ENCODE assay signal across 20 cellular contexts in genomic region chr1:51724797-51725196, GRCh38.
"Had no signal": no experiment of that assay in that cellular context is flagged by ENCODE, and none has a peak within 500 bp of the region (broad histone marks: within the 10 kb centered on the region; RNA-seq: fewer than 3 reads in every experiment).

No MANE protein-coding gene starts in this region.

- H3K4me3 Mint-ChIP-seq: dendritic cell treated with granulocyte-macrophage colony-stimulating factor and Interleukin-4, amounts not matched to agents 40 ng/mL and 50 ng/mL, for 4 days; effector memory CD8-positive, alpha-beta T cell; endodermal cell; mesothelial cell of epicardium; naive thymus-derived CD8-positive, alpha-beta T cell had no signal

- H3K27ac Mint-ChIP-seq: dendritic cell treated with granulocyte-macrophage colony-stimulating factor and Interleukin-4, amounts not matched to agents 40 ng/mL and 50 ng/mL, for 4 days; effector memory CD8-positive, alpha-beta T cell; endodermal cell; mesothelial cell of epicardium had no signal

- ATAC-seq: effector memory CD8-positive, alpha-beta T cell; foreskin keratinocyte; gastroesophageal sphincter; heart left ventricle; left cardiac atrium; left lung; left ventricle myocardium superior; lower lobe of right lung; mucosa of descending colon; naive thymus-derived CD8-positive, alpha-beta T cell had no signal

- H3K36me3 Mint-ChIP-seq: naive B cell had no signal

- H3K27me3 Mint-ChIP-seq: dendritic cell treated with granulocyte-macrophage colony-stimulating factor and Interleukin-4, amounts not matched to agents 40 ng/mL and 50 ng/mL, for 4 days; effector memory CD8-positive, alpha-beta T cell; naive B cell; naive thymus-derived CD8-positive, alpha-beta T cell had no signal

- H3K9me3 ChIP-seq: colonic mucosa, esophagus muscularis mucosa, gastroesophageal sphincter, heart left ventricle, left lung, lower lobe of right lung, mucosa of descending colon had no signal

- H3K4me3 ChIP-seq: colonic mucosa, esophagus muscularis mucosa, gastroesophageal sphincter, heart left ventricle, hepatocyte, left lung, lower lobe of right lung, mucosa of descending colon had no signal

- H3K27me3 ChIP-seq: colonic mucosa, esophagus muscularis mucosa, foreskin keratinocyte, gastroesophageal sphincter, heart left ventricle, hepatocyte, left lung had no signal

- H3K4me2 ChIP-seq: hepatocyte had no signal

- H2AFZ ChIP-seq: hepatocyte had no signal

- H3K36me3 ChIP-seq: colonic mucosa, esophagus muscularis mucosa, gastroesophageal sphincter, left lung, lower lobe of right lung had no signal

- H3K27ac ChIP-seq: colonic mucosa, esophagus muscularis mucosa, foreskin keratinocyte, gastroesophageal sphincter, heart left ventricle, hepatocyte, left lung, lower lobe of right lung had no signal

- H3K9me3 Mint-ChIP-seq: dendritic cell treated with granulocyte-macrophage colony-stimulating factor and Interleukin-4, amounts not matched to agents 40 ng/mL and 50 ng/mL, for 4 days; effector memory CD8-positive, alpha-beta T cell; endodermal cell; naive B cell; naive thymus-derived CD8-positive, alpha-beta T cell had no signal

- DNase-seq: colonic mucosa; cortex of kidney; effector CD8-positive, alpha-beta T cell; effector memory CD8-positive, alpha-beta T cell; endodermal cell; foreskin keratinocyte; heart left ventricle; left cardiac atrium; left lung; left ventricle myocardium superior; lower lobe of right lung; mesenchymal stem cell; mucosa of descending colon; naive B cell; naive thymus-derived CD8-positive, alpha-beta T cell had no signal

- H3K4me1 ChIP-seq: colonic mucosa had no signal
